2 cellular contexts compared by ENCODE assay signal in the genomic region with DNA sequence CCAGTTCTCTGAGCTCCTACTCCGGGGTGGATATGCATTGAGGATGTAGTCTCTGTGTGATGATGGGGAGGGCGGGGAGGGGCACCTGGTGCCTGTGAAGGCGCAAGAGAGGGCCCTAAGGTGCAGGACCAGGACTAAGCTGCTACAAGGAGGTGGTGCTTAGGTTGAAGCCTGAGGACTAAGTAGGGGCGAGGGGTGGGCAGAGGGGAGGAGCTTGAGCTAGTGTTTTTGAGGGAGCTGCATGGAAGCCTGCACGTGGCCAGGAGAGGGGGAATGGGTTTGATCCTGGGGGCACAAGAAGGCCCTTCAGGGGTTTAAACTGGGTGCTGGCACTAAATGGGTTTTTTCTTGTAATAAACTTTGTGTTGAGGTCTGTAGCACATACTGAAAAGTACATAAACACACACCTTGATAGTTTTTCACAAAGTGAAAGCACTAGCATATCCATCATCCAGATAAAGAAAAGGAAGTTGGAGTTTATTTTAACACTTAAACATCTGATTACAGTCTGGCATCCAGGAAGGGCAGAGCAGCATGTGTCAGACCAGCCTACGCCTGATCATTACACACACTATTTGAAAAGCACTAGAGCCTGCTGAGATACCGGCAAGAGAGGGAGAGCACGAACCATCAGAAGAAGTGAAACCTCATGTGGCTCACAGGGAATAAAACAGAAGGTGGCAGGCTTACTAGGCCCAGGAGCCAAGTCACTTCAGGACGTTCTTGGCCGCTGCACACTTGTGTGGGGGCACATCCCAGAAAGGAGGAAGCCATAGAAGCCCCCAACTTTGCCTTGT.
TF ChIP-seq lines count a peak whose summit lies in the region.

No MANE protein-coding gene starts in this region.

TF ChIP-seq in IMR-90, 13 proteins besides CTCF, POLR2A, EP300 and RAD21:
- no peak for TF ChIP-seq ELK1 (IDR thresholded peaks at IDR 0.05; ENCODE audit: borderline replicate concordance, low read depth, low read length)
- TF ChIP-seq MXI1 (IDR thresholded peaks at IDR 0.05; ENCODE audit: borderline replicate concordance, low read depth, low read length) = peak; percentile 56; the same call in 1 of the 2 replicates
- TF ChIP-seq CHD1 (IDR thresholded peaks at IDR 0.05; ENCODE audit: low read depth, low read length) = no peak
- TF ChIP-seq CEBPB (IDR thresholded peaks at IDR 0.05; ENCODE audit: low read depth, low read length) = no peak
- no peak for TF ChIP-seq RCOR1 (IDR thresholded peaks at IDR 0.05; ENCODE audit: insufficient replicate concordance, low read length)
- no peak for TF ChIP-seq SMC3 (IDR thresholded peaks at IDR 0.05; ENCODE audit: low read depth, low read length)
- TF ChIP-seq BHLHE40 (IDR thresholded peaks at IDR 0.05; ENCODE audit: low read depth, low read length) = 0 out of 2 replicates have a peak, but pooled peaks have one; percentile 21
- TF ChIP-seq, protein P1, sequence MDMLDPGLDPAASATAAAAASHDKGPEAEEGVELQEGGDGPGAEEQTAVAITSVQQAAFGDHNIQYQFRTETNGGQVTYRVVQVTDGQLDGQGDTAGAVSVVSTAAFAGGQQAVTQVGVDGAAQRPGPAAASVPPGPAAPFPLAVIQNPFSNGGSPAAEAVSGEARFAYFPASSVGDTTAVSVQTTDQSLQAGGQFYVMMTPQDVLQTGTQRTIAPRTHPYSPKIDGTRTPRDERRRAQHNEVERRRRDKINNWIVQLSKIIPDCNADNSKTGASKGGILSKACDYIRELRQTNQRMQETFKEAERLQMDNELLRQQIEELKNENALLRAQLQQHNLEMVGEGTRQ (IDR thresholded peaks at IDR 0.05; ENCODE audit: low read depth, low read length) = no peak
TF ChIP-seq in IMR-90: peak in this region for 2.

TF ChIP-seq in H1, 55 proteins besides CTCF, POLR2A, EP300 and RAD21:
- 0 out of 2 replicates have a peak, but pooled peaks have one; percentile 16 for TF ChIP-seq E2F6 (IDR thresholded peaks at IDR 0.05)
- no peak for TF ChIP-seq CHD7 (IDR thresholded peaks at IDR 0.05; ENCODE audit: insufficient replicate concordance, low read length)
